In the genomic region with DNA sequence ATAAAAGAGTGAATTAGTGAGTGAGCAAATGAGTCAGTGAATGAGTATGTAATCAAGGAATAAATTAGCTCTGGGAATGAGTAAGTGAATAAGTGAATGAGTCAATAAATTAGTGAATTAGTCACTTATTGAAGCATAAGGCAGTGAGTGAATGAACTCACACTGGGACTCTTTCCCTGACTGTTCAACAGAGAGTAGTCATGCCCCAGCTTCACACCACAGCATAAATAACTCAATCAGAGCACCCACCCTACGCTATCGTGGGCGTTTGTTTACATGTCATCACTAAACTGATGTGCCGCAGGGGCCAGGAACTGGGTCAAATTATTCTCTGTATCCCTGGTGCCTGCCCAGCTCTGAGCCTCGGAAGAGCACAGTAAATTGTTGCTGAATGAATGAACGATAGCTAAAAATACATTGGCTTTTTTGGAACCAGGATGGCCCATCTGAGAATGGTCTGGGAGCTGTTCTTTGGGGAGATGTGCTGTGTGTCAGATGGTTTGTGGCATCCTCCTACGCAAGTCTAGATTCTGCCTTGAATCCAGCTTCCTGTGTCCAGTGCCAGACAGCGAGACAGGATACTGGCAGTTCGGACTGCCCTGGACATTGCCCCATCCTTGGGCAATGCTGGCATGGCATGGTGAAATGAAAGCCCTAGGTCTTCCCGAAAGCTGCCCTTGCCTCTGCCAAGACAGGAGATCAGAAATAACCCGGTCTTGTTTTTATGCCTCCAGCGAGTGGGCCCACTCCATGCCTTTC, we compare ENCODE assay signal across 1 cellular context.
TF ChIP-seq lines count a peak whose summit lies in the region.

No MANE protein-coding gene starts in this region.

TF ChIP-seq in HCT116, 20 proteins besides CTCF, POLR2A, EP300 and RAD21 (continued from another document):
- TF ChIP-seq, protein P1, sequence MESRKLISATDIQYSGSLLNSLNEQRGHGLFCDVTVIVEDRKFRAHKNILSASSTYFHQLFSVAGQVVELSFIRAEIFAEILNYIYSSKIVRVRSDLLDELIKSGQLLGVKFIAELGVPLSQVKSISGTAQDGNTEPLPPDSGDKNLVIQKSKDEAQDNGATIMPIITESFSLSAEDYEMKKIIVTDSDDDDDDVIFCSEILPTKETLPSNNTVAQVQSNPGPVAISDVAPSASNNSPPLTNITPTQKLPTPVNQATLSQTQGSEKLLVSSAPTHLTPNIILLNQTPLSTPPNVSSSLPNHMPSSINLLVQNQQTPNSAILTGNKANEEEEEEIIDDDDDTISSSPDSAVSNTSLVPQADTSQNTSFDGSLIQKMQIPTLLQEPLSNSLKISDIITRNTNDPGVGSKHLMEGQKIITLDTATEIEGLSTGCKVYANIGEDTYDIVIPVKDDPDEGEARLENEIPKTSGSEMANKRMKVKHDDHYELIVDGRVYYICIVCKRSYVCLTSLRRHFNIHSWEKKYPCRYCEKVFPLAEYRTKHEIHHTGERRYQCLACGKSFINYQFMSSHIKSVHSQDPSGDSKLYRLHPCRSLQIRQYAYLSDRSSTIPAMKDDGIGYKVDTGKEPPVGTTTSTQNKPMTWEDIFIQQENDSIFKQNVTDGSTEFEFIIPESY (IDR thresholded peaks at IDR 0.05; ENCODE audit: extremely low read depth, insufficient replicate concordance, low read length): no peak
- peak; percentile 10; the same call in 1 of the 2 replicates for TF ChIP-seq SP1 (IDR thresholded peaks at IDR 0.05; ENCODE audit: low read depth)
- TF ChIP-seq EZH2phosphoT487 (IDR thresholded peaks at IDR 0.05; ENCODE audit: borderline replicate concordance): no peak
- no peak for TF ChIP-seq CEBPB (IDR thresholded peaks at IDR 0.05; ENCODE audit: low read depth)
- TF ChIP-seq YY1 (IDR thresholded peaks at IDR 0.05; ENCODE audit: extremely low read depth, insufficient replicate concordance, low read depth, low read length): no peak
